In genomic region chr17:76906463-76906862, GRCh38 we compare ENCODE assay signal across 35 cellular contexts. TPM values are rescaled to one million over a fixed set of nuclear protein-coding genes. Genes with fewer than 3 reads are reported as not detected.
DNase-seq lines count a peak whose midpoint lies in the region; ATAC-seq and TF ChIP-seq lines count a peak whose summit lies in the region.
"Had no signal": no experiment of that assay in that cellular context is flagged by ENCODE, and none has a peak within 500 bp of the region (broad histone marks: within the 10 kb centered on the region; RNA-seq: fewer than 3 reads in every experiment).

No MANE protein-coding gene starts in this region.

- intact Hi-C loops in Panc1 (cut with micrococcal nuclease; ENCODE audit: unreplicated experiment): no loop called here
- intact Hi-C loops in activated T-helper 1 cell treated with anti-CD3 and anti-CD28 coated beads, Interleukin-12 subunit alpha, Interleukin-12 subunit beta, Interleukin-2, Interleukin-4 antibody, amounts not matched to agents 30 ng/mL and 10 ng/mL and 1 ng/mL, durations not matched to agents 14 hours and 24 hours and 36 hours (cut with micrococcal nuclease): no loop called here

- H3K4me3 ChIP-seq in HEK293 (ENCODE audit: low read depth, low read length) (no peak overlapping the region), Panc1 (ENCODE audit: low read depth in 2 of 2, low read length in 2 of 2) (no peak overlapping the region), neuronal stem cell (ENCODE audit: low read length in 2 of 2) (no peak overlapping the region)
- H3K4me3 ChIP-seq: A549; BLaER1; BLaER1 treated with 17β-estradiol and CSF1 and Interleukin-3, amounts not matched to agents 10 nM and 100 nM had no signal

- H2BK120ac ChIP-seq in neuronal stem cell (ENCODE audit: low read depth, low read length): no peak overlapping the region

- no peak overlapping the region for H4K91ac ChIP-seq in neuronal stem cell (ENCODE audit: low read depth, low read length, poor library complexity)

- no peak overlapping the region for H2AK5ac ChIP-seq in neuronal stem cell (ENCODE audit: low read depth, low read length)

- DNase-seq in Panc1 (ENCODE audit: low read depth, low spot score): no peak
- DNase-seq in neural crest cell (ENCODE audit: low read depth, low spot score): no peak
- no peak for DNase-seq in neuronal stem cell (ENCODE audit: low spot score)
- DNase-seq in stimulated activated naive CD4-positive, alpha-beta T cell (lab: John Stamatoyannopoulos, UW): no peak
- DNase-seq in activated T-helper 1 cell treated with anti-CD3 and anti-CD28 coated beads, Interleukin-12 subunit alpha, Interleukin-12 subunit beta, Interleukin-2, Interleukin-4 antibody, amounts not matched to agents 30 ng/mL and 10 ng/mL and 1 ng/mL, durations not matched to agents 14 hours and 24 hours and 36 hours (ENCODE audit: low spot score): no peak
- DNase-seq in NCI-H1417 treated with DMSO at 0.1 percent for 48 hours (lab: John Stamatoyannopoulos, UW): no peak
- DNase-seq: 8988T; ACHN; AML-193; BE2C; C1 segment of cervical spinal cord; Calu3; CD4-positive, alpha-beta memory T cell; CD4-positive, alpha-beta T cell; CD4-positive, CD25-positive, alpha-beta regulatory T cell; CD8-positive, alpha-beta memory T cell; CD8-positive, alpha-beta T cell; COR-L47; DMS 273 treated with DMSO at 0.1 percent for 48 hours; DMS153; DMS53; DMS79; DMS79 treated with DMSO at 0.1 percent for 48 hours; DND-41; EL had no signal

- CTCF ChIA-PET in HEK293 (lab: Yijun Ruan, JAX) (no interaction called here), Panc1 (lab: Charles Lee) (no interaction called here)

- H3K27me3 ChIP-seq in Panc1 (ENCODE audit: control insufficient read depth, insufficient read depth, low read length) (no peaks in the 10 kb centered on the region), neuronal stem cell (ENCODE audit: control insufficient read depth in 3 of 3, insufficient read depth in 3 of 3, low read depth in 1 of 3, low read length in 3 of 3) (no peaks in the 10 kb centered on the region)
- H3K27me3 ChIP-seq: BE2C; BLaER1; BLaER1 treated with 17β-estradiol and CSF1 and Interleukin-3, amounts not matched to agents 10 nM and 100 nM had no signal

- H2BK15ac ChIP-seq in neuronal stem cell (ENCODE audit: low read length): no peak overlapping the region

- H3K9me3 ChIP-seq in HEK293 (ENCODE audit: control insufficient read depth, insufficient read depth, low read depth, low read length) (no peaks in the 10 kb centered on the region), Panc1 (ENCODE audit: control insufficient read depth, insufficient read depth, low read depth, low read length) (no peaks in the 10 kb centered on the region), neuronal stem cell (replicated peaks in 1 of 2; ENCODE audit: control insufficient read depth in 2 of 2, insufficient read depth in 1 of 2, low read depth in 1 of 2, low read length in 2 of 2) (peaks cover 0 to 2% of the 10 kb centered on the region in 2 donors)
- H3K9me3 ChIP-seq: A549; BE2C; BLaER1; BLaER1 treated with 17β-estradiol and CSF1 and Interleukin-3, amounts not matched to agents 10 nM and 100 nM; Caco-2 had no signal

- WGBS in neuronal stem cell (ENCODE audit: extremely low coverage in 2 of 2, insufficient read length in 2 of 2, insufficient replicate concordance in 1 of 2), 2 donors: no CpG with 5 or more reads among the region's 6 CpGs

- no peak for TF ChIP-seq CTCF in HEK293 (tag by site-specific recombination; IDR thresholded peaks at IDR 0.05)
- TF ChIP-seq CTCF in Panc1 (IDR thresholded peaks at IDR 0.05): no peak
- no peak for TF ChIP-seq CTCF in neural crest cell (conservative IDR thresholded peaks at IDR 0.05)

- no peak overlapping the region for H3K4ac ChIP-seq in neuronal stem cell (ENCODE audit: low read length)

- H3K27me3 Mint-ChIP-seq in neural crest cell (ENCODE audit: low read depth): no peaks in the 10 kb centered on the region
- H3K27me3 Mint-ChIP-seq in activated T-helper 1 cell treated with anti-CD3 and anti-CD28 coated beads, Interleukin-12 subunit alpha, Interleukin-12 subunit beta, Interleukin-2, Interleukin-4 antibody, amounts not matched to agents 30 ng/mL and 10 ng/mL and 1 ng/mL, durations not matched to agents 14 hours and 24 hours and 36 hours (ENCODE audit: insufficient read depth): peaks cover 5% of the 10 kb centered on the region

- no peak overlapping the region for H3K4me2 ChIP-seq in neuronal stem cell (ENCODE audit: insufficient read depth, low read length, poor library complexity, severe bottlenecking)
- H3K4me2 ChIP-seq: A549; BLaER1; BLaER1 treated with 17β-estradiol and CSF1 and Interleukin-3, amounts not matched to agents 10 nM and 100 nM had no signal

- H3K14ac ChIP-seq in neuronal stem cell (ENCODE audit: low read length): no peak overlapping the region

- H3K27ac Mint-ChIP-seq in neural crest cell (ENCODE audit: unreplicated experiment): peak overlapping the region; percentile 36
- H3K27ac Mint-ChIP-seq in activated T-helper 1 cell treated with anti-CD3 and anti-CD28 coated beads, Interleukin-12 subunit alpha, Interleukin-12 subunit beta, Interleukin-2, Interleukin-4 antibody, amounts not matched to agents 30 ng/mL and 10 ng/mL and 1 ng/mL, durations not matched to agents 14 hours and 24 hours and 36 hours: no peak overlapping the region
- H3K27ac Mint-ChIP-seq: B cell; CD14-positive monocyte; CD4-positive, alpha-beta memory T cell; CD4-positive, alpha-beta T cell; CD4-positive, CD25-positive, alpha-beta regulatory T cell; CD8-positive, alpha-beta T cell had no signal

- no peak overlapping the region for H3K23ac ChIP-seq in neuronal stem cell (ENCODE audit: low read depth, low read length, poor library complexity)

- no peak overlapping the region for H3K4me3 Mint-ChIP-seq in neural crest cell
- H3K4me3 Mint-ChIP-seq in activated T-helper 1 cell treated with anti-CD3 and anti-CD28 coated beads, Interleukin-12 subunit alpha, Interleukin-12 subunit beta, Interleukin-2, Interleukin-4 antibody, amounts not matched to agents 30 ng/mL and 10 ng/mL and 1 ng/mL, durations not matched to agents 14 hours and 24 hours and 36 hours: no peak overlapping the region
- H3K4me3 Mint-ChIP-seq: B cell; CD14-positive monocyte; CD4-positive, alpha-beta memory T cell; CD4-positive, alpha-beta T cell; CD4-positive, CD25-positive, alpha-beta regulatory T cell; CD8-positive, alpha-beta memory T cell; CD8-positive, alpha-beta T cell had no signal

- H3K4me1 ChIP-seq in HEK293 (ENCODE audit: control insufficient read depth, insufficient read depth, low read length) (peaks cover 4% of the 10 kb centered on the region), Panc1 (ENCODE audit: control insufficient read depth, insufficient read depth, low read length) (peaks cover 1% of the 10 kb centered on the region; the same call in 1 of the 2 replicates), neuronal stem cell (ENCODE audit: control insufficient read depth in 2 of 2, insufficient read depth in 1 of 2, low read depth in 1 of 2, low read length in 2 of 2) (no peaks in the 10 kb centered on the region)
- H3K4me1 ChIP-seq: Caco-2 had no signal

- no peak overlapping the region for H4K8ac ChIP-seq in neuronal stem cell (ENCODE audit: low read depth, low read length)

- POLR2A ChIA-PET in HEK293 (lab: Yijun Ruan, JAX): no interaction called here
- POLR2A ChIA-PET in Panc1 (lab: Charles Lee): no interaction called here

- no peaks in the 10 kb centered on the region for H3K9me3 Mint-ChIP-seq in neural crest cell
- no peaks in the 10 kb centered on the region for H3K9me3 Mint-ChIP-seq in activated T-helper 1 cell treated with anti-CD3 and anti-CD28 coated beads, Interleukin-12 subunit alpha, Interleukin-12 subunit beta, Interleukin-2, Interleukin-4 antibody, amounts not matched to agents 30 ng/mL and 10 ng/mL and 1 ng/mL, durations not matched to agents 14 hours and 24 hours and 36 hours
- H3K9me3 Mint-ChIP-seq: CD4-positive, alpha-beta T cell; CD8-positive, alpha-beta memory T cell; CD8-positive, alpha-beta T cell had no signal

- ATAC-seq in Panc1: peak; percentile 16; the same call in 1 of the 2 replicates
- no peak for ATAC-seq in GM18519 (IDR thresholded peaks at IDR 0.05; ENCODE audit: low FRiP score, unreplicated experiment)
- ATAC-seq: A549; CD8-positive, alpha-beta T cell had no signal

- in situ Hi-C loops in Panc1 (cut with HindIII; ENCODE audit: low pct_unique_long_range_greater_than_20kb, low sequenced_read_pairs): no loop called here

- no peak overlapping the region for H2BK5ac ChIP-seq in neuronal stem cell (ENCODE audit: low read length)

- BruUV-seq in Panc1 (replicated peaks; lab: Mats Ljungman, UMichigan): no TSS peak

- H3K27ac ChIP-seq in HEK293 (ENCODE audit: extremely low read depth, low read depth, low read length) (no peak overlapping the region), Panc1 (ENCODE audit: low read length) (no peak overlapping the region), neuronal stem cell (replicated peaks; ENCODE audit: low read length) (no peak overlapping the region)
- H3K27ac ChIP-seq: 22Rv1; A549; BLaER1; BLaER1 treated with 17β-estradiol and CSF1 and Interleukin-3, amounts not matched to agents 10 nM and 100 nM; C4-2B had no signal

- no peaks in the 10 kb centered on the region for H3K36me3 ChIP-seq in HEK293 (ENCODE audit: control insufficient read depth in 2 of 2, insufficient read depth in 1 of 2, low read length in 2 of 2)
- no peaks in the 10 kb centered on the region for H3K36me3 ChIP-seq in Panc1 (ENCODE audit: control insufficient read depth, insufficient read depth, low read length)
- H3K36me3 ChIP-seq in neuronal stem cell (replicated peaks in 1 of 2; ENCODE audit: control insufficient read depth in 2 of 2, insufficient read depth in 2 of 2, low read length in 2 of 2): peaks cover 3 to 73% of the 10 kb centered on the region in 2 donors

- H3K4me1 Mint-ChIP-seq in neural crest cell: no peaks in the 10 kb centered on the region
- H3K4me1 Mint-ChIP-seq in activated T-helper 1 cell treated with anti-CD3 and anti-CD28 coated beads, Interleukin-12 subunit alpha, Interleukin-12 subunit beta, Interleukin-2, Interleukin-4 antibody, amounts not matched to agents 30 ng/mL and 10 ng/mL and 1 ng/mL, durations not matched to agents 14 hours and 24 hours and 36 hours (ENCODE audit: low read depth): no peaks in the 10 kb centered on the region
- H3K4me1 Mint-ChIP-seq: B cell; CD14-positive monocyte; CD4-positive, CD25-positive, alpha-beta regulatory T cell; CD8-positive, alpha-beta memory T cell had no signal

- H2BK12ac ChIP-seq in neuronal stem cell (ENCODE audit: low read length): no peak overlapping the region

- H3K9ac ChIP-seq in neuronal stem cell (ENCODE audit: low read depth, low read length, poor library complexity): no peak overlapping the region
- H3K9ac ChIP-seq: BLaER1; BLaER1 treated with 17β-estradiol and CSF1 and Interleukin-3, amounts not matched to agents 10 nM and 100 nM had no signal

- peaks cover 7% of the 10 kb centered on the region for H3K36me3 Mint-ChIP-seq in neural crest cell (ENCODE audit: low read depth)
- no peaks in the 10 kb centered on the region for H3K36me3 Mint-ChIP-seq in activated T-helper 1 cell treated with anti-CD3 and anti-CD28 coated beads, Interleukin-12 subunit alpha, Interleukin-12 subunit beta, Interleukin-2, Interleukin-4 antibody, amounts not matched to agents 30 ng/mL and 10 ng/mL and 1 ng/mL, durations not matched to agents 14 hours and 24 hours and 36 hours (ENCODE audit: low read depth)
- H3K36me3 Mint-ChIP-seq: CD14-positive monocyte; CD4-positive, alpha-beta memory T cell; CD4-positive, CD25-positive, alpha-beta regulatory T cell; CD8-positive, alpha-beta memory T cell; CD8-positive, alpha-beta T cell had no signal

- peaks cover 2% of the 10 kb centered on the region for H3K79me1 ChIP-seq in neuronal stem cell (ENCODE audit: low read depth, low read length)

- H2AFZ ChIP-seq in neuronal stem cell (ENCODE audit: low read length): no peak overlapping the region

- H3K18ac ChIP-seq in neuronal stem cell (ENCODE audit: low read length): peak overlapping the region; percentile 8

RNA-seq across cellular contexts. Expression of gene MGAT5B, which starts 38.3 kb away (rescaled TPM):
- total RNA-seq in Panc1 (2021; ENCODE audit: unreplicated experiment) (34.9 TPM), neural crest cell (14.3 and 14.6 TPM in 2 replicates)
- 22.1 TPM for polyA plus RNA-seq in Panc1 (2012; ENCODE audit: insufficient read length)
- 5.6 TPM for polyA plus RNA-seq in neuronal stem cell (2013, experiment 1 of 2)
- polyA plus RNA-seq in neuronal stem cell (2013, experiment 2 of 2): 5.4 TPM
- 0.81 and 1.2 TPM in 2 replicates for total RNA-seq in activated T-helper 1 cell treated with anti-CD3 and anti-CD28 coated beads, Interleukin-12 subunit alpha, Interleukin-12 subunit beta, Interleukin-2, Interleukin-4 antibody, amounts not matched to agents 30 ng/mL and 10 ng/mL and 1 ng/mL, durations not matched to agents 14 hours and 24 hours and 36 hours
- total RNA-seq: CD4-positive, CD25-positive, alpha-beta regulatory T cell had no signal
- polyA plus RNA-seq: CD14-positive monocyte; CD4-positive, CD25-positive, alpha-beta regulatory T cell had no signal
